In the genomic region with DNA sequence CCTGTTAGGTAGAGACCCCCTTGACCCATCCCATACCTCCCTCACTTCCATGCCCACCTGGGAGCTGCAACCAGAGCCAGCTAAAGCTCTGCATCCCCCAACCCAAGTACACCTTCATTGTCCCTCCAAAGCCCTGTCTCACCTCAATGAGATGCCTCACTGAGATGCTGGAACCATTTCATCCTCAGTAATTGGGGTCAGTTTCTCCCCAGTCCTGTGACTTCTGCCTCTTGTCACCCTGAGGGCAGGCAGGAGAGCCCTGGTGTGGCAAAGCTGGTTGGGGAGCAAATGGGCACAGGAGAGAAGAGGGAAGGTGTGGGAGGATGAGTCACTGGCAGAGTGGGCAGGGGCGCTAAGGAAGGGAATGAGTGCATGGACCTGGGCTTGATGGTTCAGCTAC, we compare ENCODE assay signal across 10 cellular contexts. TPM values are rescaled to one million over a fixed set of nuclear protein-coding genes. Genes with fewer than 3 reads are reported as not detected.
A peak's percentile ranks its signal among the peaks of the same experiment; 100 is the strongest.
DNase-seq lines count a peak whose midpoint lies in the region; ATAC-seq, FAIRE-seq and TF ChIP-seq lines count a peak whose summit lies in the region.
"Had no signal": no experiment of that assay in that cellular context is flagged by ENCODE, and none has a peak within 500 bp of the region (broad histone marks: within the 10 kb centered on the region; RNA-seq: fewer than 3 reads in every experiment).

No MANE protein-coding gene starts in this region.

- peaks cover 5 to 30% of the 10 kb centered on the region in 2 donors for H3K4me1 ChIP-seq in mucosa of rectum (ENCODE audit: control insufficient read depth in 2 of 2, insufficient read depth in 2 of 2, low read length in 2 of 2)
- H3K4me1 ChIP-seq in aorta (ENCODE audit: control insufficient read depth in 1 of 2, insufficient read depth in 2 of 2, low read length in 2 of 2), result no peaks in the 10 kb centered on the region
- H3K4me1 ChIP-seq in kidney (ENCODE audit: control insufficient read depth in 1 of 2, insufficient read depth in 1 of 2, low read depth in 1 of 2, low read length in 2 of 2), result peaks cover 0 to 7% of the 10 kb centered on the region in 2 donors

- intact Hi-C loops in aorta (cut with DNase I), result loop anchor here in 1 of 2 donors (5.0 kb wide), 1 partner anchor 91 kb away; no protein-coding TSS in a partner anchor
- intact Hi-C loops in kidney (cut with DNase I), result no loop called here

- peak overlapping the region; percentile 38 to 69 for H3K27ac ChIP-seq in mucosa of rectum (ENCODE audit: low read depth in 2 of 2, low read length in 2 of 2)
- H3K27ac ChIP-seq in aorta (ENCODE audit: low read depth in 1 of 2, low read length in 2 of 2), result no peak overlapping the region
- no peak overlapping the region for H3K27ac ChIP-seq in kidney (ENCODE audit: low read depth in 2 of 2, low read length in 2 of 2)
- H3K27ac ChIP-seq: thyroid gland had no signal

- ATAC-seq in aorta (ENCODE audit: low FRiP score) (peak; percentile 9), GM19463 (IDR thresholded peaks at IDR 0.05; ENCODE audit: unreplicated experiment) (no peak)

- H3K27me3 ChIP-seq in mucosa of rectum (ENCODE audit: control insufficient read depth in 2 of 2, insufficient read depth in 2 of 2, low read length in 2 of 2) (no peaks in the 10 kb centered on the region), aorta (ENCODE audit: control insufficient read depth in 1 of 2, insufficient read depth in 2 of 2, low read length in 1 of 2) (no peaks in the 10 kb centered on the region)
- H3K27me3 ChIP-seq: thyroid gland had no signal

- FAIRE-seq in kidney (lab: Jason Lieb, UNC), result no peak

- WGBS in aorta, 2 donors, result 92 to 94% methylated on average over 1 of the region's 1 CpG

- H3K9ac ChIP-seq in mucosa of rectum (ENCODE audit: low read depth in 1 of 2, low read length in 2 of 2), result no peak overlapping the region
- no peak overlapping the region for H3K9ac ChIP-seq in kidney (ENCODE audit: low read length in 2 of 2)

- H3K36me3 ChIP-seq in mucosa of rectum (ENCODE audit: control insufficient read depth in 2 of 2, insufficient read depth in 2 of 2, low read length in 2 of 2), result no peaks in the 10 kb centered on the region
- H3K36me3 ChIP-seq in aorta (ENCODE audit: control insufficient read depth in 1 of 2, insufficient read depth in 2 of 2, low read length in 1 of 2), result no peaks in the 10 kb centered on the region
- no peaks in the 10 kb centered on the region for H3K36me3 ChIP-seq in kidney (ENCODE audit: control insufficient read depth in 1 of 2, insufficient read depth in 2 of 2, low read length in 2 of 2)
- H3K36me3 ChIP-seq: thyroid gland had no signal

- DNase-seq in activated effector memory CD4-positive, alpha-beta T cell treated with anti-CD3 and anti-CD28 coated beads, Interleukin-2, amount 50 U/mL, for 16 hours, result peak; percentile 77
- no peak for DNase-seq in activated effector memory CD4-positive, alpha-beta T cell treated with Interleukin-2 at 50 U/mL for 16 hours
- peak; percentile 23 for DNase-seq in activated T-helper 9 cell treated with anti-CD3 and anti-CD28 coated beads, Interleukin-2, amount 50 U/mL, for 16 hours (ENCODE audit: low read depth)
- DNase-seq in aorta, result no peak
- DNase-seq in kidney, result no peak
- no peak for DNase-seq in NCI-H69 (lab: John Stamatoyannopoulos, UW)
- DNase-seq: naive B cell, thyroid gland had no signal

- H3K4me3 ChIP-seq in mucosa of rectum (ENCODE audit: low read length in 2 of 2), result no peak overlapping the region
- no peak overlapping the region for H3K4me3 ChIP-seq in aorta (ENCODE audit: low read length in 2 of 2)
- H3K4me3 ChIP-seq in kidney (ENCODE audit: low read length in 2 of 2), result no peak overlapping the region
- H3K4me3 ChIP-seq: thyroid gland had no signal

- H3K9me3 ChIP-seq in mucosa of rectum (ENCODE audit: control insufficient read depth in 2 of 2, low read length in 2 of 2) (no peaks in the 10 kb centered on the region), aorta (ENCODE audit: control insufficient read depth, low read length) (no peaks in the 10 kb centered on the region), kidney (ENCODE audit: control insufficient read depth in 1 of 2, low read length in 2 of 2) (no peaks in the 10 kb centered on the region)
- H3K9me3 ChIP-seq: thyroid gland had no signal

- TF ChIP-seq CTCF in kidney (IDR thresholded peaks at IDR 0.05; ENCODE audit: borderline replicate concordance, extremely low read depth, insufficient read depth), result no peak

RNA-seq across cellular contexts. Expression of a gene that starts 27.9 kb away (rescaled TPM):
- total RNA-seq in aorta (under 1 TPM in 1 of 2 donors, not detected in 1; 0.23 TPM), kidney (not detected)
- polyA plus RNA-seq in aorta (not detected), kidney (ENCODE audit: insufficient read depth, low read depth, low replicate concordance) (not detected)
- total RNA-seq: thyroid gland had no signal

RNA-seq across cellular contexts. Expression of a gene that starts 47.2 kb away (rescaled TPM):
- total RNA-seq in aorta (10 to 100 TPM; 51.9 to 82.6 TPM), kidney (46.2 TPM)
- polyA plus RNA-seq in aorta (10 to 100 TPM in 1 of 2 donors, 1 to 10 TPM in 1; 7.0 to 19.6 TPM), kidney (ENCODE audit: insufficient read depth, low read depth, low replicate concordance) (10.4 TPM)

Comparison
In these comparisons a context has a peak if more than half of its experiments do, and no peak if none do; other contexts are left out.
1. DNase-seq: peak in activated effector memory CD4-positive, alpha-beta T cell treated with anti-CD3 and anti-CD28 coated beads, Interleukin-2, amount 50 U/mL, for 16 hours (single experiment) and activated T-helper 9 cell treated with anti-CD3 and anti-CD28 coated beads, Interleukin-2, amount 50 U/mL, for 16 hours (single experiment); none in activated effector memory CD4-positive, alpha-beta T cell treated with Interleukin-2 at 50 U/mL for 16 hours (single experiment), aorta (0 of 2), kidney (single experiment) and NCI-H69 (single experiment).
2. H3K27ac ChIP-seq: peak in mucosa of rectum (2 of 2); none in aorta (0 of 2) and kidney (0 of 2).